Comparison of ENCODE assay signal across 28 cellular contexts in the genomic region with DNA sequence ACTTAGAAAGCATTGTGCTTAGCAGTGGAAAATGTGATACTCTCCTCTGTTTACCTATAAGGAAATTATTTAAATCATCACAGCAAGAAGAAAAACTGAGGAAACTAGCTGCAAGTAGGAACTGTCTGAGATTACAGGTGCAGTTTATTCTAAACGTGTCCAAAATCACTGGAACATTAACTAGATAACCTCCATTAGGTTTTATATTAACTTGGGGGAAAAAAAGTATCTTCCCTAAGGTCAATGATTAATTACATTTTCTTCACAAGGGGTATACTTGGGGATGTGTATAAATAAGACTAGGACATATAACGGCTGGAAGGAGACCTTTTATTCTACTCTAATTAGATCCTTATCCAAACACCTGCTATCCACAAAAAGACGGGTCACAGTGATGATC.
"Had no signal": no experiment of that assay in that cellular context is flagged by ENCODE, and none has a peak within 500 bp of the region (broad histone marks: within the 10 kb centered on the region; RNA-seq: fewer than 3 reads in every experiment).

No MANE protein-coding gene starts in this region.

- DNase-seq: activated B cell treated with CpG ODN at 0.5 μM for 24 hours; activated CD4-positive, alpha-beta T cell treated with anti-CD3 and anti-CD28 coated beads, Interleukin-2, amount 50 U/mL, for 1 hour; activated CD8-positive, alpha-beta T cell treated with anti-CD3 and anti-CD28 coated beads for 36 hours; activated naive CD8-positive, alpha-beta T cell treated with anti-CD3 and anti-CD28 coated beads, Interleukin-2, amount 50 U/mL, for 24 hours; activated T-cell treated with anti-CD3 and anti-CD28 coated beads, Interleukin-2, amount 50 U/mL, for 4 hours; amygdala; central memory CD4-positive, alpha-beta T cell; endodermal cell; foreskin fibroblast; left cardiac atrium; natural killer cell; retina; stimulated activated CD4-positive, alpha-beta T cell treated with anti-CD3 and anti-CD28 coated beads, Interleukin-1b, Interleukin-23, amount 100 ng/mL, for 48 hours; stimulated activated CD4-positive, alpha-beta T cell treated with anti-CD3 and anti-CD28 coated beads, Interleukin-4, amount 100 ng/mL, for 4 hours; stimulated activated CD8-positive, alpha-beta memory T cell treated with anti-CD3 and anti-CD28 coated beads, Interleukin-4, amount 100 ng/mL, for 48 hours; stimulated activated naive CD8-positive, alpha-beta T cell treated with anti-CD3 and anti-CD28 coated beads, Interleukin-15, amount 100 ng/mL, for 72 hours; substantia nigra; T-helper 1 cell had no signal

- H3K9me3 Mint-ChIP-seq: activated B cell treated with CpG ODN at 0.5 μM for 24 hours; activated CD8-positive, alpha-beta T cell treated with anti-CD3 and anti-CD28 coated beads for 36 hours; activated naive CD4-positive, alpha-beta T cell treated with anti-CD3 and anti-CD28 coated beads, Interleukin-2, amount 50 U/mL, for 24 hours; activated naive CD8-positive, alpha-beta T cell treated with anti-CD3 and anti-CD28 coated beads, Interleukin-2, amount 50 U/mL, for 24 hours; activated T-cell treated with anti-CD3 and anti-CD28 coated beads, Interleukin-2, amount 50 U/mL, for 4 hours; activated T-helper 2 cell treated with anti-CD3 and anti-CD28 coated beads, Interferon-gamma antibody, Interleukin-2, Interleukin-4, amounts not matched to agents 10 μg/mL and 5 μg/mL and 100 μg/mL, durations not matched to agents 14 hours and 24 hours and 36 hours; endodermal cell; memory B cell; natural killer cell; stimulated activated memory B cell treated with anti-CD40 and anti-IgM and Interleukin-4, amounts not matched to agents 10 μg/mL and 1 μg/mL and 100 μg/mL, for 72 hours; stimulated activated naive CD8-positive, alpha-beta T cell treated with anti-CD3 and anti-CD28 coated beads, Interleukin-15, amount 100 ng/mL, for 72 hours; T-helper 2 cell treated with Interferon-gamma antibody and Interleukin-4, amounts not matched to agents 5 μg/mL and 100 μg/mL, for 36 hours had no signal

- H3K9me3 ChIP-seq: breast epithelium, upper lobe of left lung, vagina had no signal

- H3K27me3 ChIP-seq: breast epithelium, upper lobe of left lung, vagina had no signal

- H3K36me3 ChIP-seq: breast epithelium had no signal

- H3K4me2 ChIP-seq: smooth muscle cell had no signal

- H3K4me3 ChIP-seq: breast epithelium, smooth muscle cell, upper lobe of left lung, vagina had no signal

- ATAC-seq: activated CD8-positive, alpha-beta T cell treated with anti-CD3 and anti-CD28 coated beads for 36 hours; activated naive CD8-positive, alpha-beta T cell treated with anti-CD3 and anti-CD28 coated beads, Interleukin-2, amount 50 U/mL, for 24 hours; activated T-cell treated with anti-CD3 and anti-CD28 coated beads, Interleukin-2, amount 50 U/mL, for 4 hours; esophagus mucosa; left cardiac atrium; natural killer cell; stimulated activated memory B cell treated with anti-CD40 and anti-IgM and Interleukin-4, amounts not matched to agents 10 μg/mL and 1 μg/mL and 100 μg/mL, for 72 hours; stimulated activated naive CD8-positive, alpha-beta T cell treated with anti-CD3 and anti-CD28 coated beads, Interleukin-15, amount 100 ng/mL, for 72 hours had no signal

- H3K36me3 Mint-ChIP-seq: natural killer cell had no signal

- H3K4me3 Mint-ChIP-seq: activated B cell treated with CpG ODN at 0.5 μM for 24 hours; activated CD8-positive, alpha-beta T cell treated with anti-CD3 and anti-CD28 coated beads for 36 hours; activated naive CD4-positive, alpha-beta T cell treated with anti-CD3 and anti-CD28 coated beads, Interleukin-2, amount 50 U/mL, for 24 hours; activated naive CD8-positive, alpha-beta T cell treated with anti-CD3 and anti-CD28 coated beads, Interleukin-2, amount 50 U/mL, for 24 hours; activated T-cell treated with anti-CD3 and anti-CD28 coated beads, Interleukin-2, amount 50 U/mL, for 4 hours; endodermal cell; memory B cell; natural killer cell; stimulated activated memory B cell treated with anti-CD40 and anti-IgM and Interleukin-4, amounts not matched to agents 10 μg/mL and 1 μg/mL and 100 μg/mL, for 72 hours; stimulated activated naive CD8-positive, alpha-beta T cell treated with anti-CD3 and anti-CD28 coated beads, Interleukin-15, amount 100 ng/mL, for 72 hours; T-helper 2 cell treated with Interferon-gamma antibody and Interleukin-4, amounts not matched to agents 5 μg/mL and 100 μg/mL, for 36 hours had no signal

- H3K27ac ChIP-seq: breast epithelium, upper lobe of left lung, vagina had no signal

- H3K27ac Mint-ChIP-seq: activated B cell treated with CpG ODN at 0.5 μM for 24 hours; activated CD8-positive, alpha-beta T cell treated with anti-CD3 and anti-CD28 coated beads for 36 hours; activated naive CD4-positive, alpha-beta T cell treated with anti-CD3 and anti-CD28 coated beads, Interleukin-2, amount 50 U/mL, for 24 hours; activated naive CD8-positive, alpha-beta T cell treated with anti-CD3 and anti-CD28 coated beads, Interleukin-2, amount 50 U/mL, for 24 hours; activated T-helper 2 cell treated with anti-CD3 and anti-CD28 coated beads, Interferon-gamma antibody, Interleukin-2, Interleukin-4, amounts not matched to agents 10 μg/mL and 5 μg/mL and 100 μg/mL, durations not matched to agents 14 hours and 24 hours and 36 hours; endodermal cell; memory B cell; natural killer cell; stimulated activated memory B cell treated with anti-CD40 and anti-IgM and Interleukin-4, amounts not matched to agents 10 μg/mL and 1 μg/mL and 100 μg/mL, for 72 hours; T-helper 2 cell treated with Interferon-gamma antibody and Interleukin-4, amounts not matched to agents 5 μg/mL and 100 μg/mL, for 36 hours had no signal

- H3K27me3 Mint-ChIP-seq: activated B cell treated with CpG ODN at 0.5 μM for 24 hours; activated CD8-positive, alpha-beta T cell treated with anti-CD3 and anti-CD28 coated beads for 36 hours; activated naive CD4-positive, alpha-beta T cell treated with anti-CD3 and anti-CD28 coated beads, Interleukin-2, amount 50 U/mL, for 24 hours; memory B cell; stimulated activated memory B cell treated with anti-CD40 and anti-IgM and Interleukin-4, amounts not matched to agents 10 μg/mL and 1 μg/mL and 100 μg/mL, for 72 hours; stimulated activated naive CD8-positive, alpha-beta T cell treated with anti-CD3 and anti-CD28 coated beads, Interleukin-15, amount 100 ng/mL, for 72 hours had no signal
